ENCODE assay signal across 8 cellular contexts in genomic region chr12:68807274-68807575, GRCh38. TPM values are rescaled to one million over a fixed set of nuclear protein-coding genes. Genes with fewer than 3 reads are reported as not detected.
A peak's percentile ranks its signal among the peaks of the same experiment; 100 is the strongest.
DNase-seq lines count a peak whose midpoint lies in the region; ATAC-seq and TF ChIP-seq lines count a peak whose summit lies in the region.
"Not testable (repeated sequence)": the region's sequence is repeated elsewhere in the genome, so short reads cannot be mapped to it uniquely, and the experiment has no call there.

No MANE protein-coding gene starts in this region.

- peak overlapping the region; percentile 42 to 94 for H3K4me3 ChIP-seq in CD4-positive, alpha-beta memory T cell (ENCODE audit: low read length in 2 of 2)
- H3K4me3 ChIP-seq in body of pancreas (peak overlapping the region; percentile 8 to 13), fibroblast of lung (replicated peaks in 1 of 4; ENCODE audit: control extremely low read depth in 1 of 4, insufficient read depth in 1 of 4, low read depth in 3 of 4, low read length in 4 of 4) (peak overlapping the region; percentile 30 to 99 (median 90)), lower leg skin (ENCODE audit: low read depth, poor library complexity, severe bottlenecking) (peak overlapping the region; percentile 90), parathyroid adenoma (ENCODE audit: low read depth, low read length) (peak overlapping the region; percentile 79), tibial nerve (peak overlapping the region; percentile 86 to 99 (median 90))

- intact Hi-C loops in CD4-positive, alpha-beta memory T cell (cut with micrococcal nuclease): loop anchor here (1.0 to 5.0 kb wide), 6 partner anchors 61 to 1538 kb away; partner anchors contain the start of genes CAND1, RAP1B and SLC35E3
- intact Hi-C loops in activated B cell treated with CpG ODN at 0.5 μM for 24 hours (cut with micrococcal nuclease): loop anchor here (1.0 to 10.0 kb wide), 7 partner anchors 61 to 1538 kb away; partner anchors contain the start of genes CAND1, CPM, SLC35E3 and YEATS4
- intact Hi-C loops in body of pancreas (cut with DNase I); lower leg skin (cut with DNase I; ENCODE audit: low total_unique reads): not testable (repeated sequence)

- TF ChIP-seq EP300 in tibial nerve (IDR thresholded peaks at IDR 0.05): not testable (repeated sequence)

- peak overlapping the region; percentile 95 to 97 (median 96) for H3K4me3 Mint-ChIP-seq in CD4-positive, alpha-beta memory T cell
- H3K4me3 Mint-ChIP-seq in activated B cell treated with CpG ODN at 0.5 μM for 24 hours: peak overlapping the region; percentile 92

- H3K27me3 Mint-ChIP-seq in CD4-positive, alpha-beta memory T cell; activated B cell treated with CpG ODN at 0.5 μM for 24 hours: not testable (repeated sequence)

- CTCF ChIA-PET in CD4-positive, alpha-beta memory T cell (lab: Charles Lee; ENCODE audit: partially characterized antibody): interaction anchor here (0.8 to 2.7 kb wide), 16 partner anchors 8 to 452 kb away, joined by 3 to 26 read pairs (median 4); partner anchors contain the start of genes CPM and SLC35E3
- CTCF ChIA-PET in activated B cell treated with CpG ODN at 0.5 μM for 24 hours (lab: Charles Lee): interaction anchor here (0.7 to 1.5 kb wide), 5 partner anchors 13 to 448 kb away, joined by 3 to 4 read pairs (median 3); partner anchors contain the start of gene SLC35E3

- H4K20me1 ChIP-seq in fibroblast of lung (ENCODE audit: control insufficient read depth, extremely low read depth, insufficient read depth, low read length): not testable (repeated sequence)

- not testable (repeated sequence) for H3K9me3 Mint-ChIP-seq in CD4-positive, alpha-beta memory T cell; activated B cell treated with CpG ODN at 0.5 μM for 24 hours

- not testable (repeated sequence) for H3K36me3 ChIP-seq in CD4-positive, alpha-beta memory T cell (ENCODE audit: insufficient read depth, low read length); body of pancreas (replicated peaks in 1 of 2; ENCODE audit: insufficient read depth in 1 of 2, low read depth in 2 of 2); fibroblast of lung (ENCODE audit: control insufficient read depth, insufficient read depth, low read length); parathyroid adenoma (ENCODE audit: control insufficient read depth, insufficient read depth, low read length)
- H3K36me3 ChIP-seq in KOPT-K1 (ENCODE audit: insufficient read depth, low read length) (peaks cover 25% of the 10 kb centered on the region), tibial nerve (peaks cover 0 to 21% (median 0%) of the 10 kb centered on the region in 3 donors)

- H3K9ac ChIP-seq in fibroblast of lung (ENCODE audit: insufficient read depth, low read length): peak overlapping the region; percentile 99
- not testable (repeated sequence) for H3K9ac ChIP-seq in parathyroid adenoma

- H3K27ac ChIP-seq in CD4-positive, alpha-beta memory T cell (ENCODE audit: low read depth, low read length): peak overlapping the region; percentile 92
- H3K27ac ChIP-seq in KOPT-K1 (ENCODE audit: low read depth, low read length, poor library complexity, severe bottlenecking): peak overlapping the region; percentile 98
- peak overlapping the region; percentile 88 to 99 (median 98) for H3K27ac ChIP-seq in body of pancreas
- H3K27ac ChIP-seq in fibroblast of lung (ENCODE audit: insufficient read depth, low read length): peak overlapping the region; percentile 99
- H3K27ac ChIP-seq in parathyroid adenoma: peak overlapping the region; percentile 89
- H3K27ac ChIP-seq in tibial nerve: peak overlapping the region; percentile 96 to 99 (median 98)

- POLR2A ChIA-PET in CD4-positive, alpha-beta memory T cell (lab: Charles Lee; ENCODE audit: partially characterized antibody): interaction anchor here (0.8 to 3.3 kb wide), 32 partner anchors 10 to 1538 kb away, joined by 3 to 93 read pairs (median 6); partner anchors contain the start of genes CAND1, CCT2, CPM and CPSF6
- POLR2A ChIA-PET in activated B cell treated with CpG ODN at 0.5 μM for 24 hours (lab: Charles Lee): interaction anchor here (0.6 to 3.1 kb wide), 12 partner anchors 14 to 1538 kb away, joined by 3 to 62 read pairs (median 6); partner anchors contain the start of genes CAND1, CPM, CPSF6 and FRS2

- peaks cover 37% of the 10 kb centered on the region for H3K79me2 ChIP-seq in fibroblast of lung (ENCODE audit: control insufficient read depth, insufficient read depth, low read length)
- H3K79me2 ChIP-seq in parathyroid adenoma: not testable (repeated sequence)

- H3K4me1 Mint-ChIP-seq in CD4-positive, alpha-beta memory T cell: peaks cover 6 to 28% (median 19%) of the 10 kb centered on the region in 4 donors
- H3K4me1 Mint-ChIP-seq in activated B cell treated with CpG ODN at 0.5 μM for 24 hours: peaks cover 17% of the 10 kb centered on the region

- not testable (repeated sequence) for H3K27me3 ChIP-seq in CD4-positive, alpha-beta memory T cell (ENCODE audit: insufficient read depth, low read length); body of pancreas; fibroblast of lung (ENCODE audit: control insufficient read depth, insufficient read depth, low read length); parathyroid adenoma (ENCODE audit: control insufficient read depth, insufficient read depth, low read length); tibial nerve

- TF ChIP-seq CTCF in activated B cell treated with CpG ODN at 0.5 μM for 24 hours (IDR thresholded peaks at IDR 0.05); body of pancreas (IDR thresholded peaks at IDR 0.05); fibroblast of lung (conservative IDR thresholded peaks at IDR 0.05 in 1 of 2, IDR thresholded peaks at IDR 0.05 in 1 of 2; ENCODE audit: low read depth in 1 of 2, low read length in 2 of 2); lower leg skin (IDR thresholded peaks at IDR 0.05); parathyroid adenoma (IDR thresholded peaks at IDR 0.05); tibial nerve (IDR thresholded peaks at IDR 0.05): not testable (repeated sequence)

- not testable (repeated sequence) for DNase-seq in CD4-positive, alpha-beta memory T cell; activated B cell treated with CpG ODN at 0.5 μM for 24 hours; body of pancreas; fibroblast of lung (ENCODE audit: low read depth in 2 of 2); tibial nerve (ENCODE audit: low spot score in 2 of 2)
- DNase-seq in lower leg skin (ENCODE audit: low spot score in 2 of 2): peak in 1 of 2 donors; percentile 93

- not testable (repeated sequence) for H3K9me3 ChIP-seq in CD4-positive, alpha-beta memory T cell (ENCODE audit: control insufficient read depth in 1 of 2, low read length in 2 of 2); KOPT-K1 (ENCODE audit: insufficient read depth, low read length, poor library complexity, severe bottlenecking); body of pancreas; fibroblast of lung (ENCODE audit: control insufficient read depth, insufficient read depth, low read depth, low read length); parathyroid adenoma (ENCODE audit: control insufficient read depth, low read length); tibial nerve

- peak overlapping the region; percentile 43 for H2AFZ ChIP-seq in fibroblast of lung (ENCODE audit: low read length)
- H2AFZ ChIP-seq in parathyroid adenoma: peak overlapping the region; percentile 95

- peaks cover 16 to 19% of the 10 kb centered on the region in 2 donors for H3K36me3 Mint-ChIP-seq in CD4-positive, alpha-beta memory T cell
- H3K36me3 Mint-ChIP-seq in activated B cell treated with CpG ODN at 0.5 μM for 24 hours (ENCODE audit: low read depth): peaks cover 37% of the 10 kb centered on the region

- not testable (repeated sequence) for TF ChIP-seq POLR2A in body of pancreas (IDR thresholded peaks at IDR 0.05); lower leg skin (IDR thresholded peaks at IDR 0.05); tibial nerve (IDR thresholded peaks at IDR 0.05)

- peaks cover 22% of the 10 kb centered on the region for H3K4me1 ChIP-seq in CD4-positive, alpha-beta memory T cell (ENCODE audit: insufficient read depth, low read length)
- peaks cover 46% of the 10 kb centered on the region for H3K4me1 ChIP-seq in body of pancreas
- not testable (repeated sequence) for H3K4me1 ChIP-seq in fibroblast of lung (ENCODE audit: control insufficient read depth, extremely low read depth, insufficient read depth, low read length); parathyroid adenoma
- H3K4me1 ChIP-seq in tibial nerve: peaks cover 0 to 35% (median 6%) of the 10 kb centered on the region in 4 donors

- not testable (repeated sequence) for ATAC-seq in activated B cell treated with CpG ODN at 0.5 μM for 24 hours (ENCODE audit: low read depth); body of pancreas

- H3K4me2 ChIP-seq in fibroblast of lung (ENCODE audit: extremely low read depth, insufficient read depth, low read length): peak overlapping the region; percentile 26
- H3K4me2 ChIP-seq in parathyroid adenoma (ENCODE audit: low read length): peak overlapping the region; percentile 94

- WGBS in body of pancreas, 2 donors: 3 to 5% methylated on average over 7 to 10 of the region's 10 CpGs
- WGBS in lower leg skin, 2 donors: 7 to 20% methylated on average over 10 of the region's 10 CpGs
- 14 to 28% methylated on average over 10 of the region's 10 CpGs for WGBS in tibial nerve, 2 donors

- H3K27ac Mint-ChIP-seq in CD4-positive, alpha-beta memory T cell: peak overlapping the region; percentile 98 to 99 (median 99)
- H3K27ac Mint-ChIP-seq in activated B cell treated with CpG ODN at 0.5 μM for 24 hours: peak overlapping the region; percentile 98

RNA-seq across cellular contexts. Expression of gene MDM2, which starts 0.8 kb away (rescaled TPM):
- total RNA-seq in CD4-positive, alpha-beta memory T cell: 100 to 1,000 TPM; 117 to 121 TPM
- 10 to 100 TPM in 1 of 2 donors, 1 to 10 TPM in 1; 9.7 to 22.5 TPM for polyA plus RNA-seq in CD4-positive, alpha-beta memory T cell
- total RNA-seq in activated B cell treated with CpG ODN at 0.5 μM for 24 hours (69.8 and 90.8 TPM in 2 replicates), body of pancreas (10 to 100 TPM; 54.1 to 93.4 TPM), fibroblast of lung (233 and 240 TPM in 2 replicates), lower leg skin (10 to 100 TPM; 50.0 to 73.4 (median 60.3) TPM), tibial nerve (10 to 100 TPM; 75.9 to 99.6 (median 85.8) TPM)
- 46.3 and 46.6 TPM in 2 replicates for polyA plus RNA-seq in fibroblast of lung
- 40.9 and 46.9 TPM in 2 replicates for polyA plus RNA-seq in fibroblast of lung (2012)
- 46.8 and 52.5 TPM in 2 replicates for polyA minus RNA-seq in fibroblast of lung (ENCODE audit: low replicate concordance)

Comparison
In these comparisons a context has a peak if more than half of its experiments do, and no peak if none do; other contexts are left out.
1. H3K4me3 ChIP-seq: peak in every context shown above with its lines; median percentile 90 in tibial nerve; 90 in lower leg skin; 90 in fibroblast of lung; 79 in parathyroid adenoma; 68 in CD4-positive, alpha-beta memory T cell; 10 in body of pancreas.